ENCODE assay signal across 34 cellular contexts in genomic region chr9:101191723-101192122, GRCh38.
"Had no signal": no experiment of that assay in that cellular context is flagged by ENCODE, and none has a peak within 500 bp of the region (broad histone marks: within the 10 kb centered on the region; RNA-seq: fewer than 3 reads in every experiment).

No MANE protein-coding gene starts in this region.

- H3K9me3 ChIP-seq: MG63 had no signal

- H3K4me3 ChIP-seq: MG63 had no signal

- DNase-seq: Karpas-422, Kasumi-1, MG63, MM.1S, MV-4-11, NCI-H1048, NCI-H1092, NCI-H1092 treated with DMSO at 0.1 percent for 48 hours, NCI-H1105, NCI-H1105 treated with DMSO at 0.1 percent for 48 hours, NCI-H1417, NCI-H1417 treated with DMSO at 0.1 percent for 48 hours, NCI-H1436, NCI-H1436 treated with DMSO at 0.1 percent for 48 hours, NCI-H146, NCI-H1694, NCI-H1694 treated with DMSO at 0.1 percent for 48 hours, NCI-H187, NCI-H187 treated with DMSO at 0.1 percent for 48 hours, NCI-H1930, NCI-H2029, NCI-H2029 treated with DMSO at 0.1 percent for 48 hours, NCI-H2081, NCI-H2081 treated with DMSO at 0.1 percent for 48 hours, NCI-H2107, NCI-H2171, NCI-H2171 treated with DMSO at 0.1 percent for 48 hours, NCI-H2227 treated with DMSO at 0.1 percent for 48 hours, NCI-H226, NCI-H345, NCI-H446, NCI-H446 treated with DMSO at 0.1 percent for 48 hours, NCI-H510A had no signal

- H3K36me3 ChIP-seq: MG63 had no signal

- H3K9ac ChIP-seq: KMS-11 had no signal

- H3K4me2 ChIP-seq: KMS-11 had no signal

- H3K27ac ChIP-seq: KMS-11 had no signal
